27 cellular contexts compared by ENCODE assay signal in the genomic region with DNA sequence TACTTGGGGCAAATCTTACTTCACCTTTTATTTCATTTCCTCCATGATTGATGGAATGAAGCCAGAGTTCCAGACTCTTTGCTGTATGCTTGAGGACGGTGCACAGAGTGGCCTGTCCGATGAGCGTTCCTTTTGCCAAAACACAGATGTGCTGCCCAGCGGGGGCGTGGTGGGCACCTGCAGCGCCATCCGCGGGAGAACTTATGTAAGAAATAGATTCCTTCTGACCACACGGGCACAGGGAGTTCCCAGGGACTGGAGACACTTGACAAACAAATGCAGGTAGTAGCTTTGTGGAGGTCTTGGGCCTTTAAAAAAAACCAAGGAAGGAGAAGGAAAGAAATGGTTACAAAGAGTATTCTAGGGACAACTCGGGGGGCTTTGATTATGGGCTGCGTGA.
"Had no signal": no experiment of that assay in that cellular context is flagged by ENCODE, and none has a peak within 500 bp of the region (broad histone marks: within the 10 kb centered on the region; RNA-seq: fewer than 3 reads in every experiment).

No MANE protein-coding gene starts in this region.

- H3K4me3 Mint-ChIP-seq: activated CD8-positive, alpha-beta T cell treated with anti-CD3 and anti-CD28 coated beads, Interleukin-2, amount 10 ng/mL, durations not matched to agents 7 days and 5 days; activated naive CD8-positive, alpha-beta T cell; activated T-helper 1 cell treated with anti-CD3 and anti-CD28 coated beads, Interleukin-12 subunit alpha, Interleukin-12 subunit beta, Interleukin-2, Interleukin-4 antibody, amounts not matched to agents 30 ng/mL and 10 ng/mL and 1 ng/mL, durations not matched to agents 14 hours and 24 hours and 36 hours; effector memory CD8-positive, alpha-beta T cell; naive thymus-derived CD4-positive, alpha-beta T cell; stimulated activated naive CD8-positive, alpha-beta T cell treated with anti-CD3 and anti-CD28 coated beads, Interleukin-15, amount 100 ng/mL, for 72 hours; T-helper 2 cell treated with Interferon-gamma antibody and Interleukin-4, amounts not matched to agents 5 μg/mL and 100 μg/mL, for 36 hours had no signal

- H3K9me3 Mint-ChIP-seq: activated T-helper 1 cell treated with anti-CD3 and anti-CD28 coated beads, Interleukin-12 subunit alpha, Interleukin-12 subunit beta, Interleukin-2, Interleukin-4 antibody, amounts not matched to agents 30 ng/mL and 10 ng/mL and 1 ng/mL, durations not matched to agents 14 hours and 24 hours and 36 hours; effector memory CD8-positive, alpha-beta T cell; naive thymus-derived CD4-positive, alpha-beta T cell; stimulated activated naive CD8-positive, alpha-beta T cell treated with anti-CD3 and anti-CD28 coated beads, Interleukin-15, amount 100 ng/mL, for 72 hours; T-helper 2 cell treated with Interferon-gamma antibody and Interleukin-4, amounts not matched to agents 5 μg/mL and 100 μg/mL, for 36 hours had no signal

- H3K27ac ChIP-seq: cardiac muscle cell, esophagus squamous epithelium, gastroesophageal sphincter, prostate gland, suprapubic skin, transverse colon, uterus, WERI-Rb-1 had no signal

- H3K27me3 ChIP-seq: cardiac muscle cell, esophagus squamous epithelium, gastroesophageal sphincter, heart left ventricle, suprapubic skin, transverse colon, uterus had no signal

- H3K27me3 Mint-ChIP-seq: activated naive CD8-positive, alpha-beta T cell; effector memory CD8-positive, alpha-beta T cell; naive thymus-derived CD4-positive, alpha-beta T cell; stimulated activated naive CD8-positive, alpha-beta T cell treated with anti-CD3 and anti-CD28 coated beads, Interleukin-15, amount 100 ng/mL, for 72 hours had no signal

- DNase-seq: activated CD4-positive, alpha-beta T cell treated with anti-CD3 and anti-CD28 coated beads, Interleukin-2, amount 50 U/mL, for 1 hour; activated CD4-positive, CD25-positive, alpha-beta regulatory T cell treated with anti-CD3 and anti-CD28 coated beads, Interleukin-2, amount 50 U/mL, for 72 hours; activated CD8-positive, alpha-beta T cell treated with anti-CD3 and anti-CD28 coated beads, Interleukin-2, amount 10 ng/mL, durations not matched to agents 7 days and 5 days; activated gamma-delta T cell treated with Interleukin-2 at 50 U/mL for 16 hours; amniotic stem cell; dermis blood vessel endothelial cell; effector memory CD8-positive, alpha-beta T cell; esophagus squamous epithelium; islet precursor cell; naive thymus-derived CD4-positive, alpha-beta T cell; right cardiac atrium; stimulated activated CD4-positive, alpha-beta T cell treated with anti-CD3 and anti-CD28 coated beads, Interleukin-12 subunit alpha, Interleukin-12 subunit beta, amount 100 ng/mL, for 4 hours; stimulated activated CD4-positive, alpha-beta T cell treated with anti-CD3 and anti-CD28 coated beads, Interleukin-4, amount 100 ng/mL, for 4 hours; stimulated activated naive CD8-positive, alpha-beta T cell treated with anti-CD3 and anti-CD28 coated beads, Interleukin-15, amount 100 ng/mL, for 72 hours; transverse colon; uterus; WERI-Rb-1 had no signal

- H3K9me3 ChIP-seq: esophagus squamous epithelium, gastroesophageal sphincter, heart left ventricle, prostate gland, suprapubic skin, transverse colon, uterus had no signal

- H3K27ac Mint-ChIP-seq: activated CD8-positive, alpha-beta T cell treated with anti-CD3 and anti-CD28 coated beads, Interleukin-2, amount 10 ng/mL, durations not matched to agents 7 days and 5 days; activated naive CD8-positive, alpha-beta T cell; activated T-helper 1 cell treated with anti-CD3 and anti-CD28 coated beads, Interleukin-12 subunit alpha, Interleukin-12 subunit beta, Interleukin-2, Interleukin-4 antibody, amounts not matched to agents 30 ng/mL and 10 ng/mL and 1 ng/mL, durations not matched to agents 14 hours and 24 hours and 36 hours; T-helper 2 cell treated with Interferon-gamma antibody and Interleukin-4, amounts not matched to agents 5 μg/mL and 100 μg/mL, for 36 hours had no signal

- ATAC-seq: activated CD8-positive, alpha-beta T cell treated with anti-CD3 and anti-CD28 coated beads, Interleukin-2, amount 10 ng/mL, durations not matched to agents 7 days and 5 days; effector memory CD8-positive, alpha-beta T cell; gastroesophageal sphincter; naive thymus-derived CD4-positive, alpha-beta T cell; SK-N-SH treated with all-trans-retinoic acid at 6 μM for 48 hours; stimulated activated naive CD8-positive, alpha-beta T cell treated with anti-CD3 and anti-CD28 coated beads, Interleukin-15, amount 100 ng/mL, for 72 hours had no signal

- H3K36me3 ChIP-seq: uterus had no signal

- H3K4me3 ChIP-seq: cardiac muscle cell, esophagus squamous epithelium, gastroesophageal sphincter, heart left ventricle, lung, prostate gland, suprapubic skin, transverse colon, uterus had no signal

- H3K4me1 ChIP-seq: gastroesophageal sphincter, prostate gland, transverse colon, uterus had no signal
